ENCODE assay signal across 15 cellular contexts in the genomic region with DNA sequence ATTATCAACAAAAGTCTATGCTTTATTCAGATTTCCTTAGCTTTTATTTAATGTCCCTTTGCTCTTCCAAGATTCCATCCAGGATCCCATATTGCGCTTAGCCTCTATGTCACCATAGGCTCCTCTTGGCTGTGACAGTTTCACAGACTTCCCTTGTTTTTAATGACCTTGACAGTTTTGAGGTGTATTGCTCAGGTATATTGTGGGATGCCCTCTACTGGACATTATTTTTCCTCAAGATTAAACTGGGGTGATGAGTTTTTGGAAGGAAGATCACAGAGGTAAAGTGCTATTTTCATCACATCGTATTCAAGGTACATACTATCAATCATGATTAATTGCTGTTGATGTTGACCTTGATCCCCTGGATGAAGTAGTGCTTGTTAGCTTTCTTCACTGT.
DNase-seq lines count a peak whose midpoint lies in the region; ATAC-seq and TF ChIP-seq lines count a peak whose summit lies in the region.
"Had no signal": no experiment of that assay in that cellular context is flagged by ENCODE, and none has a peak within 500 bp of the region (broad histone marks: within the 10 kb centered on the region; RNA-seq: fewer than 3 reads in every experiment).

No MANE protein-coding gene starts in this region.

- no peak for DNase-seq in BJ (ENCODE audit: low read depth)
- no peak for DNase-seq in HFF-Myc (ENCODE audit: extremely low read depth, low read depth)
- DNase-seq in SW480 (ENCODE audit: low spot score), result peak; percentile 24
- DNase-seq in foreskin keratinocyte, result no peak
- DNase-seq in HCEC 1CT, result no peak
- DNase-seq in activated CD8-positive, alpha-beta T cell treated with anti-CD3 and anti-CD28 coated beads for 36 hours, result no peak
- no peak for DNase-seq in NCI-H187 (lab: John Stamatoyannopoulos, UW)
- DNase-seq: effector memory CD4-positive, alpha-beta T cell; glutamatergic neuron; NCI-H1417 treated with DMSO at 0.1 percent for 48 hours; NCI-H510A; right cardiac atrium; stimulated activated naive CD4-positive, alpha-beta T cell had no signal

- TF ChIP-seq CTCF in BJ (IDR thresholded peaks at IDR 0.05; ENCODE audit: insufficient read depth, low read depth, low read length) (0 out of 2 replicates have a peak, but pooled peaks have one; percentile 13), HFF-Myc (IDR thresholded peaks at IDR 0.05; ENCODE audit: low read depth, low read length, missing control alignments) (peak; percentile 3), foreskin keratinocyte (conservative IDR thresholded peaks at IDR 0.05) (peak; percentile 66)
- TF ChIP-seq CTCF in activated CD8-positive, alpha-beta T cell treated with anti-CD3 and anti-CD28 coated beads for 36 hours (IDR thresholded peaks at IDR 0.05), result no peak

- H3K36me3 ChIP-seq in BJ (ENCODE audit: control insufficient read depth, insufficient read depth, low read length), result no peaks in the 10 kb centered on the region
- H3K36me3 ChIP-seq: BLaER1 had no signal

- peaks cover 2% of the 10 kb centered on the region for H3K27me3 ChIP-seq in BJ (ENCODE audit: control insufficient read depth, insufficient read depth, low read length)
- no peaks in the 10 kb centered on the region for H3K27me3 ChIP-seq in foreskin keratinocyte
- H3K27me3 ChIP-seq: BLaER1 had no signal

- intact Hi-C loops in activated CD8-positive, alpha-beta T cell treated with anti-CD3 and anti-CD28 coated beads for 36 hours (cut with micrococcal nuclease), result no loop called here

- H3K27me3 Mint-ChIP-seq in activated CD8-positive, alpha-beta T cell treated with anti-CD3 and anti-CD28 coated beads for 36 hours, result no peaks in the 10 kb centered on the region

- H3K4me1 Mint-ChIP-seq in activated CD8-positive, alpha-beta T cell treated with anti-CD3 and anti-CD28 coated beads for 36 hours (ENCODE audit: low read depth), result no peaks in the 10 kb centered on the region

- no peak for ATAC-seq in foreskin keratinocyte
- no peak for ATAC-seq in HG03342 (IDR thresholded peaks at IDR 0.05; ENCODE audit: unreplicated experiment)
- no peak for ATAC-seq in activated CD8-positive, alpha-beta T cell treated with anti-CD3 and anti-CD28 coated beads for 36 hours
- ATAC-seq: right cardiac atrium had no signal

- H3K27ac Mint-ChIP-seq in activated CD8-positive, alpha-beta T cell treated with anti-CD3 and anti-CD28 coated beads for 36 hours, result no peak overlapping the region

- no peak overlapping the region for H3K27ac ChIP-seq in foreskin keratinocyte
- H3K27ac ChIP-seq: BLaER1 had no signal

- H3K4me3 Mint-ChIP-seq in activated CD8-positive, alpha-beta T cell treated with anti-CD3 and anti-CD28 coated beads for 36 hours, result no peak overlapping the region

- H3K36me3 Mint-ChIP-seq in activated CD8-positive, alpha-beta T cell treated with anti-CD3 and anti-CD28 coated beads for 36 hours (ENCODE audit: low read depth), result no peaks in the 10 kb centered on the region

- no peaks in the 10 kb centered on the region for H3K4me1 ChIP-seq in foreskin keratinocyte

- POLR2A ChIA-PET in BJ (lab: Charles Lee), result no interaction called here
- POLR2A ChIA-PET in activated CD8-positive, alpha-beta T cell treated with anti-CD3 and anti-CD28 coated beads for 36 hours (lab: Charles Lee), result no interaction called here

- CTCF ChIA-PET in BJ (lab: Yijun Ruan, JAX), result interaction anchor here (0.8 to 1.0 kb wide), 3 partner anchors 9 to 356 kb away, joined by 3 read pairs; no protein-coding TSS in a partner anchor
- CTCF ChIA-PET in activated CD8-positive, alpha-beta T cell treated with anti-CD3 and anti-CD28 coated beads for 36 hours (lab: Charles Lee), result interaction anchor here (1.1 to 1.7 kb wide), 3 partner anchors 10 to 315 kb away, joined by 3 to 5 read pairs (median 4); no protein-coding TSS in a partner anchor

- no peaks in the 10 kb centered on the region for H3K9me3 Mint-ChIP-seq in activated CD8-positive, alpha-beta T cell treated with anti-CD3 and anti-CD28 coated beads for 36 hours

- H3K4me3 ChIP-seq in BJ (ENCODE audit: low read depth, low read length), result no peak overlapping the region
- H3K4me3 ChIP-seq in HFF-Myc (replicated peaks; ENCODE audit: low read depth, low read length), result no peak overlapping the region
- H3K4me3 ChIP-seq: BLaER1 had no signal
